Comparison of ENCODE assay signal across 8 cellular contexts in genomic region chr14:103386632-103387329, GRCh38. TPM values are rescaled to one million over a fixed set of nuclear protein-coding genes. Genes with fewer than 3 reads are reported as not detected.
DNase-seq lines count a peak whose midpoint lies in the region; ATAC-seq and TF ChIP-seq lines count a peak whose summit lies in the region.

No MANE protein-coding gene starts in this region.

- H3K36me3 ChIP-seq in HUES6 (ENCODE audit: control insufficient read depth, insufficient read depth, low read length) = peaks cover 2% of the 10 kb centered on the region; the same call in 1 of the 2 replicates
- no peaks in the 10 kb centered on the region for H3K36me3 ChIP-seq in breast epithelium
- no peaks in the 10 kb centered on the region for H3K36me3 ChIP-seq in uterus

- TF ChIP-seq CTCF in breast epithelium (IDR thresholded peaks at IDR 0.05) = no peak
- TF ChIP-seq CTCF in uterus (IDR thresholded peaks at IDR 0.05) = no peak

- H3K4me1 ChIP-seq in HUES6 (ENCODE audit: control insufficient read depth, insufficient read depth, low read length) = 0 out of 2 replicates have a peak, but pooled peaks cover 3% of the 10 kb centered on the region
- H3K4me1 ChIP-seq in breast epithelium = peaks cover 0 to 5% of the 10 kb centered on the region in 2 donors
- H3K4me1 ChIP-seq in uterus = peaks cover 0 to 11% of the 10 kb centered on the region in 2 donors

- no peaks in the 10 kb centered on the region for H3K9me3 ChIP-seq in HUES6 (ENCODE audit: control insufficient read depth, insufficient read depth, low read depth, low read length)
- no peaks in the 10 kb centered on the region for H3K9me3 ChIP-seq in breast epithelium
- H3K9me3 ChIP-seq in uterus = no peaks in the 10 kb centered on the region

- DNase-seq in AG08395 (ENCODE audit: low spot score) (peak; percentile 13), breast epithelium (ENCODE audit: low spot score in 2 of 2) (no peak), medulla oblongata (ENCODE audit: extremely low spot score) (peak; percentile 60), uterus (no peak)

- ATAC-seq in GM21423 (IDR thresholded peaks at IDR 0.05; ENCODE audit: unreplicated experiment) (no peak), GM18868 (IDR thresholded peaks at IDR 0.05; ENCODE audit: unreplicated experiment) (no peak), HG03045 (IDR thresholded peaks at IDR 0.05; ENCODE audit: unreplicated experiment) (no peak)

- intact Hi-C loops in breast epithelium (cut with DNase I; ENCODE audit: low total_unique reads) (no loop called here), uterus (cut with DNase I; ENCODE audit: low total_unique reads) (no loop called here)

- H3K27ac ChIP-seq in HUES6 (ENCODE audit: low read depth, low read length) = no peak overlapping the region
- peak overlapping the region; percentile 98 to 99 for H3K27ac ChIP-seq in breast epithelium
- peak overlapping the region; percentile 97 to 98 for H3K27ac ChIP-seq in uterus

- H3K9ac ChIP-seq in HUES6 (ENCODE audit: low read length) = peak overlapping the region; percentile 95

- TF ChIP-seq POLR2A in breast epithelium (IDR thresholded peaks at IDR 0.05) (no peak), uterus (IDR thresholded peaks at IDR 0.05) (no peak)

- H3K4me3 ChIP-seq in HUES6 (ENCODE audit: low read depth, low read length) = peak overlapping the region; percentile 98
- peak overlapping the region; percentile 81 to 99 (median 99) for H3K4me3 ChIP-seq in breast epithelium
- peak overlapping the region; percentile 81 to 95 for H3K4me3 ChIP-seq in uterus

- H3K27me3 ChIP-seq in HUES6 (ENCODE audit: control insufficient read depth, insufficient read depth, low read length) = peaks cover 9% of the 10 kb centered on the region
- H3K27me3 ChIP-seq in breast epithelium = no peaks in the 10 kb centered on the region
- no peaks in the 10 kb centered on the region for H3K27me3 ChIP-seq in uterus

RNA-seq across cellular contexts. Expression of gene MARK3, which starts 1.6 kb away (rescaled TPM):
- total RNA-seq in breast epithelium (100 to 1,000 TPM in 1 of 3 donors, 10 to 100 TPM in 2; 70.2 to 107 (median 87.5) TPM), uterus (100 to 1,000 TPM in 2 of 4 donors, 10 to 100 TPM in 2; 50.7 to 111 (median 89.1) TPM)

RNA-seq across cellular contexts. Expression of gene EIF5, which starts 52.7 kb away (rescaled TPM):
- total RNA-seq in breast epithelium (100 to 1,000 TPM; 143 to 254 (median 150) TPM), uterus (100 to 1,000 TPM in 2 of 4 donors, 10 to 100 TPM in 2; 66.5 to 159 (median 113) TPM)

Comparison
In these comparisons a context has a peak if more than half of its experiments do, and no peak if none do; other contexts are left out.
1. DNase-seq: peak in AG08395 (single experiment) and medulla oblongata (single experiment); none in breast epithelium (0 of 2) and uterus (0 of 2).
2. Peak in every context shown above with its lines, with median percentiles within 50 percentile points of each other: H3K4me3 ChIP-seq.